In genomic region chr6:37239950-37240713, GRCh38 we compare ENCODE assay signal across 1 cellular context.
A peak's percentile ranks its signal among the peaks of the same experiment; 100 is the strongest.
TF ChIP-seq lines count a peak whose summit lies in the region.

No MANE protein-coding gene starts in this region.

TF ChIP-seq in K562, 482 proteins besides CTCF, POLR2A, EP300 and RAD21 (continued from another document and continues in another):
- TF ChIP-seq ZNF609 (CRISPR knock-in tag; IDR thresholded peaks at IDR 0.05; ENCODE audit: borderline replicate concordance) (no peak), COPS2 (conservative IDR thresholded peaks at IDR 0.05) (no peak), MAFG (tag; conservative IDR thresholded peaks at IDR 0.05) (peak; percentile 59), E4F1 (CRISPR knock-in tag; IDR thresholded peaks at IDR 0.05; ENCODE audit: borderline replicate concordance) (no peak), TAF1 (IDR thresholded peaks at IDR 0.05; ENCODE audit: control insufficient read depth, extremely low read depth, insufficient read depth, low read length, severe bottlenecking) (no peak), SAP30 (IDR thresholded peaks at IDR 0.05; ENCODE audit: borderline replicate concordance, insufficient read depth, low read depth, low read length, poor library complexity, severe bottlenecking) (no peak), ZNF764 (CRISPR knock-in tag; IDR thresholded peaks at IDR 0.05; ENCODE audit: low read depth) (no peak), SMARCA5 (IDR thresholded peaks at IDR 0.05) (no peak), POLR2AphosphoS2 (IDR thresholded peaks at IDR 0.05; ENCODE audit: low read length) (no peak), MCM2 (IDR thresholded peaks at IDR 0.05; ENCODE audit: low read depth) (no peak), RERE (CRISPR knock-in tag; IDR thresholded peaks at IDR 0.05; ENCODE audit: borderline replicate concordance) (no peak), ZNF263 (CRISPR knock-in tag; IDR thresholded peaks at IDR 0.05; ENCODE audit: borderline replicate concordance) (no peak), BCOR (IDR thresholded peaks at IDR 0.05) (no peak), CBFA2T2 (conservative IDR thresholded peaks at IDR 0.05) (0 out of 2 replicates have a peak, but pooled peaks have one; percentile 11), NELFE (IDR thresholded peaks at IDR 0.05; ENCODE audit: insufficient read depth, insufficient read length) (no peak), HNRNPL (IDR thresholded peaks at IDR 0.05; ENCODE audit: low read depth, low read length) (no peak), REST (CRISPR knock-in tag; IDR thresholded peaks at IDR 0.05; ENCODE audit: low read depth) (no peak), KHSRP (IDR thresholded peaks at IDR 0.05) (no peak), STAT5B (CRISPR knock-in tag; IDR thresholded peaks at IDR 0.05) (no peak), MXD1 (CRISPR knock-in tag; IDR thresholded peaks at IDR 0.05; ENCODE audit: borderline replicate concordance, poor library complexity, severe bottlenecking) (no peak), PHF8 (IDR thresholded peaks at IDR 0.05; ENCODE audit: borderline replicate concordance, low read length) (no peak; the same call in 1 of the 2 replicates), PCBP2 (IDR thresholded peaks at IDR 0.05; ENCODE audit: low read depth, low read length, poor library complexity, severe bottlenecking) (no peak), TCFL5 (CRISPR knock-in tag; conservative IDR thresholded peaks at IDR 0.05) (peak; percentile 52; the same call in 1 of the 2 replicates), POLR2B (IDR thresholded peaks at IDR 0.05; ENCODE audit: low read depth, partially characterized antibody) (no peak), PKNOX1 (IDR thresholded peaks at IDR 0.05) (peak; percentile 50), ZEB2 (IDR thresholded peaks at IDR 0.05) (peak; percentile 45), SPI1 (IDR thresholded peaks at IDR 0.05; ENCODE audit: borderline replicate concordance, low read depth, low read length) (peak; percentile 88), YBX1 (IDR thresholded peaks at IDR 0.05) (no peak), SP1 (CRISPR knock-in tag; IDR thresholded peaks at IDR 0.05) (no peak), CTBP1 (IDR thresholded peaks at IDR 0.05; ENCODE audit: borderline replicate concordance) (peak; percentile 82), ZNF512 (tag; IDR thresholded peaks at IDR 0.05) (no peak), ZBTB49 (CRISPR knock-in tag; IDR thresholded peaks at IDR 0.05; ENCODE audit: borderline replicate concordance) (no peak), NFXL1 (CRISPR knock-in tag; IDR thresholded peaks at IDR 0.05) (no peak)
